Comparison of ENCODE assay signal across 18 cellular contexts in the genomic region with DNA sequence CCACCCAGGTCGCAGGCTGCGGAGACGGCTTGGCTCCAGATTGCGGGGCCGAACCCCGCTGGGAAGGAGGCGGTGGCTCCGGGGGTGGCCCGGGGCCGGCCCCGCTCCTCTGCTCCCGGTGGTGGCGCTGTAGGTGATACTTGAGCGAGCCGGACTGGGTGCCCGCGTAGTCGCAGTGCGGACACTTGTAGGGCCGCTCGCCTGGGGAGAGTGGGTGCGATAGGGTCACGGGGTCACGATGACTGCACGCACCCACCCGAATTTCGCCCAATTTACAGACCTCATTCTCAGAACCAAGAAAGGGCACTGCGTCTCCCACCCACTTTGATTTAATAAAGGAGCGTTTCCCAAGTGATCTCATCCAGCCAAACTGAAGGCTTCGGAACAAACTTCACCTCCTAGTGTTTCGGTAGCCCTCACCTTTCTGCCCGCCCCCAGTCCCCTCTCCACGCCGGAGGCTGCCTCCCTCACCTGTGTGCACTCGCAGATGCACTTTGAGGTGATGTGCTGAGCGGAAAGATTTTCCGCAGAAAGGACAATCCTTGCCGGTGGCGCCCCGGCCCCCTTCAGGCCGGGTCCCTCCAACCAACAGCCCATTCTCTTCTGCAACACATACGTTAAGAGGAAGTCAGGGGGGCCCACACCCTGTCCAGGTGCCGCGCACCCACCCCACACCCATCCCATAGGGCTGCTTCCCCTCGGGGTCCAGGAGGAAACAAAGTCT. TPM values are rescaled to one million over a fixed set of nuclear protein-coding genes. Genes with fewer than 3 reads are reported as not detected.
DNase-seq lines count a peak whose midpoint lies in the region; ATAC-seq and TF ChIP-seq lines count a peak whose summit lies in the region.
"Had no signal": no experiment of that assay in that cellular context is flagged by ENCODE, and none has a peak within 500 bp of the region (broad histone marks: within the 10 kb centered on the region; RNA-seq: fewer than 3 reads in every experiment).

No MANE protein-coding gene starts in this region.

- H4K20me1 ChIP-seq in BLaER1 (peaks cover 85% of the 10 kb centered on the region), osteoblast (ENCODE audit: insufficient read depth, low read length) (peaks cover 15% of the 10 kb centered on the region)

- peak overlapping the region; percentile 85 for H3K4me3 Mint-ChIP-seq in endothelial cell (ENCODE audit: unreplicated experiment)
- H3K4me3 Mint-ChIP-seq: activated CD4-positive, alpha-beta T cell treated with anti-CD3 and anti-CD28 coated beads for 36 hours; activated naive CD4-positive, alpha-beta T cell treated with anti-CD3 and anti-CD28 coated beads, Interleukin-2, amount 10 ng/mL, durations not matched to agents 7 days and 5 days; activated T-cell treated with anti-CD3 and anti-CD28 coated beads, Interleukin-2, amount 50 U/mL, for 72 hours had no signal

- H3K4me3 ChIP-seq in BLaER1 = no peak overlapping the region
- no peak overlapping the region for H3K4me3 ChIP-seq in HUES64 (ENCODE audit: low read length)
- H3K4me3 ChIP-seq in osteoblast (ENCODE audit: insufficient read depth, low read length) = no peak overlapping the region
- no peak overlapping the region for H3K4me3 ChIP-seq in breast epithelium
- H3K4me3 ChIP-seq: esophagus squamous epithelium, gastrocnemius medialis had no signal

- WGBS in HUES64 = 96% methylated on average over 45 of the region's 45 CpGs

- H3K9ac ChIP-seq in BLaER1 (no peak overlapping the region; the same call in 1 of the 2 replicates), HUES64 (ENCODE audit: low read depth, low read length) (no peak overlapping the region)

- H3K27me3 Mint-ChIP-seq in endothelial cell (ENCODE audit: unreplicated experiment) = peaks cover 18% of the 10 kb centered on the region
- H3K27me3 Mint-ChIP-seq: activated CD4-positive, alpha-beta T cell treated with anti-CD3 and anti-CD28 coated beads for 36 hours had no signal

- H3K27ac ChIP-seq in BLaER1 (peak overlapping the region; percentile 76; the same call in 1 of the 2 replicates), HUES64 (ENCODE audit: low read depth, low read length) (peak overlapping the region; percentile 46; the same call in 1 of the 2 replicates), osteoblast (ENCODE audit: low read depth, low read length) (no peak overlapping the region), breast epithelium (peak overlapping the region in 1 of 2 donors; percentile 25)

- H3K79me2 ChIP-seq in osteoblast (ENCODE audit: insufficient read depth, low read length) = no peaks in the 10 kb centered on the region

- H3K4me2 ChIP-seq in BLaER1 = peak overlapping the region; percentile 82; the same call in 1 of the 2 replicates
- no peak overlapping the region for H3K4me2 ChIP-seq in osteoblast (ENCODE audit: insufficient read depth, low read length)

- no peaks in the 10 kb centered on the region for H3K9me3 Mint-ChIP-seq in endothelial cell (ENCODE audit: unreplicated experiment)
- H3K9me3 Mint-ChIP-seq: activated naive CD4-positive, alpha-beta T cell treated with anti-CD3 and anti-CD28 coated beads, Interleukin-2, amount 10 ng/mL, durations not matched to agents 7 days and 5 days; activated T-cell treated with anti-CD3 and anti-CD28 coated beads, Interleukin-2, amount 50 U/mL, for 72 hours had no signal

- H3K36me3 ChIP-seq in BLaER1 = peaks cover 60% of the 10 kb centered on the region
- peaks cover 65% of the 10 kb centered on the region for H3K36me3 ChIP-seq in HUES64 (ENCODE audit: insufficient read depth, low read length)
- H3K36me3 ChIP-seq in osteoblast (ENCODE audit: insufficient read depth, low read length) = peaks cover 29% of the 10 kb centered on the region
- peaks cover 5% of the 10 kb centered on the region for H3K36me3 ChIP-seq in breast epithelium

- DNase-seq in endothelial cell (ENCODE audit: low spot score) = no peak
- DNase-seq in osteoblast (ENCODE audit: insufficient read length, low spot score, missing footprints) = peak; percentile 37
- DNase-seq in AG20443 (ENCODE audit: low spot score) = no peak
- no peak for DNase-seq in anterior cingulate cortex (lab: John Stamatoyannopoulos, UW)
- no peak for DNase-seq in breast epithelium (ENCODE audit: low spot score in 2 of 2)
- DNase-seq: DMS 273 treated with DMSO at 0.1 percent for 48 hours, esophagus squamous epithelium, gastrocnemius medialis, NCI-H187 had no signal

- H3K27me3 ChIP-seq in BLaER1 (no peaks in the 10 kb centered on the region), HUES64 (ENCODE audit: insufficient read depth, low read length) (no peaks in the 10 kb centered on the region), osteoblast (ENCODE audit: insufficient read depth, low read length) (no peaks in the 10 kb centered on the region), breast epithelium (no peaks in the 10 kb centered on the region)
- H3K27me3 ChIP-seq: esophagus squamous epithelium, gastrocnemius medialis had no signal

- H3K4me1 ChIP-seq in BLaER1 = peaks cover 76% of the 10 kb centered on the region
- H3K4me1 ChIP-seq in HUES64 (ENCODE audit: insufficient read depth, low read length) = peaks cover 28% of the 10 kb centered on the region
- H3K4me1 ChIP-seq in osteoblast (ENCODE audit: insufficient read depth, low read length) = peaks cover 6% of the 10 kb centered on the region
- H3K4me1 ChIP-seq in breast epithelium = no peaks in the 10 kb centered on the region

- H3K9me3 ChIP-seq in BLaER1 = no peaks in the 10 kb centered on the region
- no peaks in the 10 kb centered on the region for H3K9me3 ChIP-seq in HUES64 (ENCODE audit: insufficient read depth, low read depth, low read length)
- H3K9me3 ChIP-seq in osteoblast (ENCODE audit: low read depth, low read length) = no peaks in the 10 kb centered on the region
- H3K9me3 ChIP-seq in breast epithelium = no peaks in the 10 kb centered on the region
- H3K9me3 ChIP-seq: esophagus squamous epithelium, gastrocnemius medialis had no signal

- peak overlapping the region; percentile 42 for H3K27ac Mint-ChIP-seq in endothelial cell (ENCODE audit: unreplicated experiment)
- H3K27ac Mint-ChIP-seq: activated CD4-positive, alpha-beta T cell treated with anti-CD3 and anti-CD28 coated beads for 36 hours; activated naive CD4-positive, alpha-beta T cell treated with anti-CD3 and anti-CD28 coated beads, Interleukin-2, amount 10 ng/mL, durations not matched to agents 7 days and 5 days; activated T-cell treated with anti-CD3 and anti-CD28 coated beads, Interleukin-2, amount 50 U/mL, for 72 hours had no signal

- TF ChIP-seq CTCF in endothelial cell (IDR thresholded peaks at IDR 0.05; ENCODE audit: unreplicated experiment) = no peak
- no peak for TF ChIP-seq CTCF in osteoblast (IDR thresholded peaks at IDR 0.05; ENCODE audit: extremely low read depth, low read depth, low read length)
- no peak for TF ChIP-seq CTCF in breast epithelium (IDR thresholded peaks at IDR 0.05)

- ATAC-seq in GM21576 (IDR thresholded peaks at IDR 0.05; ENCODE audit: unreplicated experiment) = no peak
- ATAC-seq: activated CD4-positive, alpha-beta T cell treated with anti-CD3 and anti-CD28 coated beads for 36 hours; activated T-cell treated with anti-CD3 and anti-CD28 coated beads, Interleukin-2, amount 50 U/mL, for 72 hours; gastrocnemius medialis had no signal

- no peak overlapping the region for H2AFZ ChIP-seq in osteoblast (ENCODE audit: low read length)

- intact Hi-C loops in breast epithelium (cut with DNase I; ENCODE audit: low total_unique reads) = loop anchor here (5.0 kb wide), 1 partner anchor 74 kb away; no protein-coding TSS in a partner anchor

- peaks cover 13% of the 10 kb centered on the region for H3K36me3 Mint-ChIP-seq in endothelial cell (ENCODE audit: low read depth, unreplicated experiment)
- H3K36me3 Mint-ChIP-seq: activated naive CD4-positive, alpha-beta T cell treated with anti-CD3 and anti-CD28 coated beads, Interleukin-2, amount 10 ng/mL, durations not matched to agents 7 days and 5 days had no signal

- no peak for TF ChIP-seq POLR2A in breast epithelium (IDR thresholded peaks at IDR 0.05)

- H3K4me1 Mint-ChIP-seq in endothelial cell (ENCODE audit: unreplicated experiment) = peaks cover 25% of the 10 kb centered on the region

RNA-seq across cellular contexts. Expression of gene ZNF219, which starts 7.4 kb away (rescaled TPM):
- polyA plus RNA-seq in HUES64 (2013, experiment 1 of 2) = 83.6 TPM
- polyA plus RNA-seq in HUES64 (2013, experiment 2 of 2) = 87.7 TPM
- 27.0 TPM for total RNA-seq in endothelial cell (ENCODE audit: unreplicated experiment)
- 8.3 and 9.4 TPM in 2 replicates for total RNA-seq in osteoblast
- 10 to 100 TPM; 32.4 to 62.2 (median 32.8) TPM for total RNA-seq in breast epithelium

RNA-seq across cellular contexts. Expression of gene TMEM253, which starts 9.8 kb away (rescaled TPM):
- polyA plus RNA-seq in HUES64 (2013, experiment 1 of 2) = 1.5 TPM
- polyA plus RNA-seq in HUES64 (2013, experiment 2 of 2) = 0.63 TPM
- total RNA-seq in endothelial cell (ENCODE audit: unreplicated experiment) (0.90 TPM), osteoblast (not detected in 2 replicates), breast epithelium (1 to 10 TPM in 1 of 3 donors, under 1 TPM in 2; 0.44 to 1.3 (median 0.98) TPM)

RNA-seq across cellular contexts. Expression of gene ARHGEF40, which starts 21.0 kb away (rescaled TPM):
- 43.1 TPM for polyA plus RNA-seq in HUES64 (2013, experiment 1 of 2)
- polyA plus RNA-seq in HUES64 (2013, experiment 2 of 2) = 44.1 TPM
- 12.5 TPM for total RNA-seq in endothelial cell (ENCODE audit: unreplicated experiment)
- 33.3 and 35.4 TPM in 2 replicates for total RNA-seq in osteoblast
- total RNA-seq in breast epithelium = 10 to 100 TPM; 33.7 to 51.4 (median 40.6) TPM

RNA-seq across cellular contexts. Expression of gene RNASE8, which starts 33.5 kb away (rescaled TPM):
- not detected for polyA plus RNA-seq in HUES64 (2013, experiment 1 of 2)
- polyA plus RNA-seq in HUES64 (2013, experiment 2 of 2) = not detected
- total RNA-seq in endothelial cell (ENCODE audit: unreplicated experiment) = not detected
- not detected in 2 replicates for total RNA-seq in osteoblast
- not detected for total RNA-seq in breast epithelium
- total RNA-seq: activated CD4-positive, alpha-beta T cell treated with anti-CD3 and anti-CD28 coated beads for 36 hours; activated T-cell treated with anti-CD3 and anti-CD28 coated beads, Interleukin-2, amount 50 U/mL, for 72 hours; esophagus squamous epithelium; gastrocnemius medialis; HT1080; liver; mononuclear cell had no signal
- polyA plus RNA-seq: liver had no signal

RNA-seq across cellular contexts. Expression of gene RNASE7, which starts 48.9 kb away (rescaled TPM):
- polyA plus RNA-seq in HUES64 (2013, experiment 1 of 2) = not detected
- polyA plus RNA-seq in HUES64 (2013, experiment 2 of 2) = not detected
- total RNA-seq in endothelial cell (ENCODE audit: unreplicated experiment) (not detected), osteoblast (not detected in 2 replicates), breast epithelium (1 to 10 TPM in 2 of 3 donors, not detected in 1; 1.6 to 3.1 TPM)
- total RNA-seq: activated CD4-positive, alpha-beta T cell treated with anti-CD3 and anti-CD28 coated beads for 36 hours; activated T-cell treated with anti-CD3 and anti-CD28 coated beads, Interleukin-2, amount 50 U/mL, for 72 hours; HT1080; mononuclear cell had no signal
